ENCODE assay signal across 4 cellular contexts in genomic region chr4:77561720-77562119, GRCh38. TPM values are rescaled to one million over a fixed set of nuclear protein-coding genes. Genes with fewer than 3 reads are reported as not detected.
"Had no signal": no experiment of that assay in that cellular context is flagged by ENCODE, and none has a peak within 500 bp of the region (broad histone marks: within the 10 kb centered on the region; RNA-seq: fewer than 3 reads in every experiment).

No MANE protein-coding gene starts in this region.

RNA-seq across cellular contexts. Expression of gene CXCL13, which starts 43.9 kb away (rescaled TPM):
- total RNA-seq: temporal lobe, thoracic aorta, upper lobe of right lung, vagina had no signal
